14 cellular contexts compared by ENCODE assay signal in the genomic region with DNA sequence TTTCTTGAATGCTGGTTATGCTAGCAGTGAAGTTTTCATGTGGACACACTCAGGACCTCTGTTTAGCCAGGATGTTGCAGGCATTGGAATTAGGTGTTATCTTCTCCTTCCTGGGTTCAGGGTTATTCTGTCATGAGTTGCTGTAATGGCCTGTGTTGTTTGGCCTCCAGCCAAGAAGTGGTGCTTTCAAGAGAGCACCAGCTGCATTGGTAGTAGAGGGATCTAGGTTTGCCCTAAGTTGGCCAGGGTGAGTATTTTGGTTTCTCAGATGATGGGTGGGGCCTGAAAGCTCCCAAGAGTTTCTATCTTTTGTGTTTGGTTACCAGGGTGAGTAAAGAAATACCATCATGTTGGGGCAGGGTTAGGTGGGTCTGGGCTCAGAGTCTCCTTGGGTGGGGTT.
DNase-seq lines count a peak whose midpoint lies in the region; ATAC-seq lines count a peak whose summit lies in the region.
"Had no signal": no experiment of that assay in that cellular context is flagged by ENCODE, and none has a peak within 500 bp of the region (broad histone marks: within the 10 kb centered on the region; RNA-seq: fewer than 3 reads in every experiment).

No MANE protein-coding gene starts in this region.

- peaks cover 13% of the 10 kb centered on the region for H3K9me3 Mint-ChIP-seq in activated naive CD8-positive, alpha-beta T cell treated with anti-CD3 and anti-CD28 coated beads, Interleukin-2, amount 50 U/mL, for 24 hours
- peaks cover 0 to 3% of the 10 kb centered on the region in 2 donors for H3K9me3 Mint-ChIP-seq in stimulated activated naive B cell treated with anti-CD40 and anti-IgM and Interleukin-4, amounts not matched to agents 10 μg/mL and 1 μg/mL and 100 μg/mL, for 72 hours
- H3K9me3 Mint-ChIP-seq: activated naive CD4-positive, alpha-beta T cell treated with anti-CD3 and anti-CD28 coated beads, Interleukin-2, amount 50 U/mL, for 72 hours; IgD-negative memory B cell had no signal

- DNase-seq in CD1c-positive myeloid dendritic cell (ENCODE audit: extremely low spot score) (peak; percentile 26), COLO668 (lab: John Stamatoyannopoulos, UW; ENCODE audit: unreplicated experiment) (peak; percentile 20), NAMALWA (ENCODE audit: low spot score) (peak; percentile 11)
- DNase-seq in activated naive CD8-positive, alpha-beta T cell treated with anti-CD3 and anti-CD28 coated beads, Interleukin-2, amount 50 U/mL, for 24 hours = no peak
- DNase-seq in stimulated activated naive B cell treated with anti-CD40 and anti-IgM and Interleukin-4, amounts not matched to agents 10 μg/mL and 1 μg/mL and 100 μg/mL, for 72 hours = no peak
- DNase-seq: effector CD4-positive, alpha-beta T cell; hypothalamus; NCI-H774; testis had no signal

- peak overlapping the region; percentile 28 for H3K27ac Mint-ChIP-seq in activated naive CD8-positive, alpha-beta T cell treated with anti-CD3 and anti-CD28 coated beads, Interleukin-2, amount 50 U/mL, for 24 hours
- H3K27ac Mint-ChIP-seq in stimulated activated naive B cell treated with anti-CD40 and anti-IgM and Interleukin-4, amounts not matched to agents 10 μg/mL and 1 μg/mL and 100 μg/mL, for 72 hours = no peak overlapping the region

- no peaks in the 10 kb centered on the region for H3K36me3 Mint-ChIP-seq in activated naive CD8-positive, alpha-beta T cell treated with anti-CD3 and anti-CD28 coated beads, Interleukin-2, amount 50 U/mL, for 24 hours (ENCODE audit: low read depth)
- H3K36me3 Mint-ChIP-seq in stimulated activated naive B cell treated with anti-CD40 and anti-IgM and Interleukin-4, amounts not matched to agents 10 μg/mL and 1 μg/mL and 100 μg/mL, for 72 hours = peaks cover 3 to 5% of the 10 kb centered on the region in 2 donors
- H3K36me3 Mint-ChIP-seq: IgD-negative memory B cell had no signal

- no peaks in the 10 kb centered on the region for H3K27me3 Mint-ChIP-seq in activated naive CD8-positive, alpha-beta T cell treated with anti-CD3 and anti-CD28 coated beads, Interleukin-2, amount 50 U/mL, for 24 hours
- no peaks in the 10 kb centered on the region for H3K27me3 Mint-ChIP-seq in stimulated activated naive B cell treated with anti-CD40 and anti-IgM and Interleukin-4, amounts not matched to agents 10 μg/mL and 1 μg/mL and 100 μg/mL, for 72 hours
- H3K27me3 Mint-ChIP-seq: IgD-negative memory B cell had no signal

- H3K4me3 Mint-ChIP-seq in activated naive CD8-positive, alpha-beta T cell treated with anti-CD3 and anti-CD28 coated beads, Interleukin-2, amount 50 U/mL, for 24 hours = no peak overlapping the region
- no peak overlapping the region for H3K4me3 Mint-ChIP-seq in stimulated activated naive B cell treated with anti-CD40 and anti-IgM and Interleukin-4, amounts not matched to agents 10 μg/mL and 1 μg/mL and 100 μg/mL, for 72 hours

- no peak for ATAC-seq in activated naive CD8-positive, alpha-beta T cell treated with anti-CD3 and anti-CD28 coated beads, Interleukin-2, amount 50 U/mL, for 24 hours
- no peak for ATAC-seq in stimulated activated naive B cell treated with anti-CD40 and anti-IgM and Interleukin-4, amounts not matched to agents 10 μg/mL and 1 μg/mL and 100 μg/mL, for 72 hours (replicated peaks)
- ATAC-seq in HG03108 (IDR thresholded peaks at IDR 0.05; ENCODE audit: unreplicated experiment) = no peak
- no peak for ATAC-seq in GM18519 (IDR thresholded peaks at IDR 0.05; ENCODE audit: low FRiP score, unreplicated experiment)
- ATAC-seq: activated CD4-positive, CD25-positive, alpha-beta regulatory T cell treated with anti-CD3 and anti-CD28 coated beads, Interleukin-2, amount 50 U/mL, for 24 hours; activated naive CD4-positive, alpha-beta T cell treated with anti-CD3 and anti-CD28 coated beads, Interleukin-2, amount 50 U/mL, for 72 hours had no signal

- peaks cover 75% of the 10 kb centered on the region for H3K4me1 Mint-ChIP-seq in activated naive CD8-positive, alpha-beta T cell treated with anti-CD3 and anti-CD28 coated beads, Interleukin-2, amount 50 U/mL, for 24 hours
- peaks cover 27 to 44% of the 10 kb centered on the region in 2 donors for H3K4me1 Mint-ChIP-seq in stimulated activated naive B cell treated with anti-CD40 and anti-IgM and Interleukin-4, amounts not matched to agents 10 μg/mL and 1 μg/mL and 100 μg/mL, for 72 hours

Comparison
In these comparisons a context has a peak if more than half of its experiments do, and no peak if none do; other contexts are left out.
1. DNase-seq: peak in CD1c-positive myeloid dendritic cell (single experiment), COLO668 (single experiment) and NAMALWA (single experiment); none in activated naive CD8-positive, alpha-beta T cell treated with anti-CD3 and anti-CD28 coated beads, Interleukin-2, amount 50 U/mL, for 24 hours (single experiment) and stimulated activated naive B cell treated with anti-CD40 and anti-IgM and Interleukin-4, amounts not matched to agents 10 μg/mL and 1 μg/mL and 100 μg/mL, for 72 hours (single experiment).